14 cellular contexts compared by ENCODE assay signal in genomic region chr19:28554321-28555091, GRCh38.
DNase-seq lines count a peak whose midpoint lies in the region; ATAC-seq, FAIRE-seq and TF ChIP-seq lines count a peak whose summit lies in the region.
"Had no signal": no experiment of that assay in that cellular context is flagged by ENCODE, and none has a peak within 500 bp of the region (broad histone marks: within the 10 kb centered on the region; RNA-seq: fewer than 3 reads in every experiment).

No MANE protein-coding gene starts in this region.

- no peaks in the 10 kb centered on the region for H3K9me2 ChIP-seq in hepatocyte (replicated peaks; ENCODE audit: insufficient read depth)

- peaks cover 2% of the 10 kb centered on the region for H3K9me3 Mint-ChIP-seq in activated naive CD4-positive, alpha-beta T cell treated with anti-CD3 and anti-CD28 coated beads for 36 hours
- H3K9me3 Mint-ChIP-seq in activated naive CD4-positive, alpha-beta T cell treated with anti-CD3 and anti-CD28 coated beads, Interleukin-2, amount 50 U/mL, for 72 hours, result peaks cover 3 to 4% of the 10 kb centered on the region in 2 donors
- H3K9me3 Mint-ChIP-seq in effector memory CD8-positive, alpha-beta T cell, result peaks cover 0 to 5% of the 10 kb centered on the region in 2 donors
- H3K9me3 Mint-ChIP-seq in chondrocyte (ENCODE audit: low read depth), result peaks cover 3% of the 10 kb centered on the region

- H3K27me3 ChIP-seq in hepatocyte, result no peaks in the 10 kb centered on the region
- H3K27me3 ChIP-seq: BLaER1 had no signal

- H3K4me2 ChIP-seq in hepatocyte, result no peak overlapping the region
- H3K4me2 ChIP-seq: BLaER1 had no signal

- no peaks in the 10 kb centered on the region for H4K20me1 ChIP-seq in hepatocyte (ENCODE audit: insufficient read depth, poor library complexity, severe bottlenecking)
- H4K20me1 ChIP-seq: BLaER1 had no signal

- FAIRE-seq in urothelium cell line (lab: Jason Lieb, UNC), result peak; percentile 17
- FAIRE-seq: GM12878, GM18507 had no signal

- no peak overlapping the region for H3K4me3 ChIP-seq in hepatocyte
- H3K4me3 ChIP-seq: BLaER1, GM12878 had no signal

- no peak for ATAC-seq in activated naive CD4-positive, alpha-beta T cell treated with anti-CD3 and anti-CD28 coated beads, Interleukin-2, amount 50 U/mL, for 72 hours
- ATAC-seq in effector memory CD8-positive, alpha-beta T cell (replicated peaks), result no peak
- ATAC-seq: GM12878 had no signal

- H3K27me3 Mint-ChIP-seq in activated naive CD4-positive, alpha-beta T cell treated with anti-CD3 and anti-CD28 coated beads for 36 hours (ENCODE audit: low read depth), result no peaks in the 10 kb centered on the region
- no peaks in the 10 kb centered on the region for H3K27me3 Mint-ChIP-seq in effector memory CD8-positive, alpha-beta T cell
- no peaks in the 10 kb centered on the region for H3K27me3 Mint-ChIP-seq in chondrocyte (ENCODE audit: low read depth)

- WGBS in hepatocyte (ENCODE audit: low lambda C conversion rate, missing lambda C conversion rate), result 76% methylated on average over 4 of the region's 4 CpGs

- peaks cover 2% of the 10 kb centered on the region for H3K4me1 Mint-ChIP-seq in activated naive CD4-positive, alpha-beta T cell treated with anti-CD3 and anti-CD28 coated beads for 36 hours (ENCODE audit: low read depth)
- peaks cover 3 to 16% of the 10 kb centered on the region in 2 donors for H3K4me1 Mint-ChIP-seq in effector memory CD8-positive, alpha-beta T cell (ENCODE audit: low read depth in 2 of 2)
- H3K4me1 Mint-ChIP-seq in chondrocyte (ENCODE audit: low read depth), result no peaks in the 10 kb centered on the region

- no peak overlapping the region for H3K4me3 Mint-ChIP-seq in activated naive CD4-positive, alpha-beta T cell treated with anti-CD3 and anti-CD28 coated beads for 36 hours
- H3K4me3 Mint-ChIP-seq in effector memory CD8-positive, alpha-beta T cell, result peak overlapping the region in 1 of 2 donors; percentile 38
- no peak overlapping the region for H3K4me3 Mint-ChIP-seq in chondrocyte (ENCODE audit: unreplicated experiment)

- H3K27ac ChIP-seq in caudate nucleus (ENCODE audit: low read depth, low read length) (no peak overlapping the region), hepatocyte (no peak overlapping the region)
- H3K27ac ChIP-seq: BLaER1 had no signal

- H3K9me3 ChIP-seq in hepatocyte (ENCODE audit: low read depth), result no peaks in the 10 kb centered on the region
- H3K9me3 ChIP-seq: BLaER1 had no signal

- intact Hi-C loops in activated naive CD4-positive, alpha-beta T cell treated with anti-CD3 and anti-CD28 coated beads for 36 hours (cut with micrococcal nuclease), result no loop called here

- no peaks in the 10 kb centered on the region for H3K4me1 ChIP-seq in hepatocyte (ENCODE audit: insufficient read depth)

- no peaks in the 10 kb centered on the region for H3K36me3 ChIP-seq in hepatocyte (replicated peaks; ENCODE audit: insufficient read depth, low read depth)
- H3K36me3 ChIP-seq: BLaER1 had no signal

- no peak for TF ChIP-seq CTCF in chondrocyte (IDR thresholded peaks at IDR 0.05)
- no peak for TF ChIP-seq CTCF in hepatocyte (IDR thresholded peaks at IDR 0.05; ENCODE audit: poor library complexity)

- H3K79me2 ChIP-seq in hepatocyte, result no peaks in the 10 kb centered on the region

- H3K36me3 Mint-ChIP-seq in activated naive CD4-positive, alpha-beta T cell treated with anti-CD3 and anti-CD28 coated beads for 36 hours (ENCODE audit: low read depth), result no peaks in the 10 kb centered on the region
- H3K36me3 Mint-ChIP-seq in activated naive CD4-positive, alpha-beta T cell treated with anti-CD3 and anti-CD28 coated beads, Interleukin-2, amount 50 U/mL, for 72 hours, result no peaks in the 10 kb centered on the region
- no peaks in the 10 kb centered on the region for H3K36me3 Mint-ChIP-seq in effector memory CD8-positive, alpha-beta T cell (ENCODE audit: insufficient read depth)
- H3K36me3 Mint-ChIP-seq in chondrocyte (ENCODE audit: low read depth), result no peaks in the 10 kb centered on the region

- H3K27ac Mint-ChIP-seq in activated naive CD4-positive, alpha-beta T cell treated with anti-CD3 and anti-CD28 coated beads for 36 hours, result peak overlapping the region; percentile 5
- no peak overlapping the region for H3K27ac Mint-ChIP-seq in activated naive CD4-positive, alpha-beta T cell treated with anti-CD3 and anti-CD28 coated beads, Interleukin-2, amount 50 U/mL, for 72 hours
- peak overlapping the region; percentile 21 to 78 for H3K27ac Mint-ChIP-seq in effector memory CD8-positive, alpha-beta T cell
- no peak overlapping the region for H3K27ac Mint-ChIP-seq in chondrocyte (ENCODE audit: unreplicated experiment)

- DNase-seq in activated naive CD4-positive, alpha-beta T cell treated with anti-CD3 and anti-CD28 coated beads for 36 hours, result no peak
- DNase-seq in activated naive CD4-positive, alpha-beta T cell treated with anti-CD3 and anti-CD28 coated beads, Interleukin-2, amount 50 U/mL, for 72 hours (ENCODE audit: low spot score in 2 of 2), result no peak
- DNase-seq in effector memory CD8-positive, alpha-beta T cell, result no peak
- DNase-seq in mesenteric fat pad (ENCODE audit: low spot score), result peak; percentile 72
- no peak for DNase-seq in urothelium cell line (ENCODE audit: low spot score)
- no peak for DNase-seq in caudate nucleus (lab: John Stamatoyannopoulos, UW)
- no peak for DNase-seq in chondrocyte (ENCODE audit: low spot score)
- DNase-seq in hepatocyte (ENCODE audit: low spot score), result no peak
- DNase-seq: 8988T, AML-193, DMS 273 treated with DMSO at 0.1 percent for 48 hours had no signal

- CTCF ChIA-PET in activated naive CD4-positive, alpha-beta T cell treated with anti-CD3 and anti-CD28 coated beads for 36 hours (lab: Charles Lee), result no interaction called here

- no peak overlapping the region for H2AFZ ChIP-seq in hepatocyte

Comparison
In these comparisons a context has a peak if more than half of its experiments do, and no peak if none do; other contexts are left out.
1. H3K27ac Mint-ChIP-seq: peak in activated naive CD4-positive, alpha-beta T cell treated with anti-CD3 and anti-CD28 coated beads for 36 hours (single experiment) and effector memory CD8-positive, alpha-beta T cell (2 of 2); none in activated naive CD4-positive, alpha-beta T cell treated with anti-CD3 and anti-CD28 coated beads, Interleukin-2, amount 50 U/mL, for 72 hours (0 of 2) and chondrocyte (single experiment).